22 cellular contexts compared by ENCODE assay signal in the genomic region with DNA sequence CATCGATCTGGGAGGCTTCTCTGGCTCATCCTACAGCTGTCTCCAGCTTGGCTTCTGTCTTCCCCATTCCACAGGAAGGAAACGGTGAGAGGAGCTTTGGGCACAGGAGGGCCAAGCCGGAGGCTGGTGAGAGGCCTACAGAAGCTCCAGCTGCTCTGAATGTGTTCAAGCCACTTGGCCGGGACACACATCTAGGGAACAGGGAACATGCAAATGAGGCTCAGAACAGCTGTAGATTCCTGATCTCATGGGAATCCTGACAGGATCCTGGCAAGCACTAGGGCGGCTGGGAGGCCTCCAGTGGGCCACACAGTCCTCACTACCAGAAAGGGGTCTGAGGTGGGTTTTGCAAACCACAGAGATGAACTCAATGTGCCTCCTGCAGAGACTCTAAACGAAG. TPM values are rescaled to one million over a fixed set of nuclear protein-coding genes. Genes with fewer than 3 reads are reported as not detected.
"Had no signal": no experiment of that assay in that cellular context is flagged by ENCODE, and none has a peak within 500 bp of the region (broad histone marks: within the 10 kb centered on the region; RNA-seq: fewer than 3 reads in every experiment).

No MANE protein-coding gene starts in this region.

- H3K4me1 ChIP-seq: esophagus muscularis mucosa, sigmoid colon, transverse colon had no signal

- H3K9me3 ChIP-seq: esophagus muscularis mucosa, sigmoid colon, transverse colon had no signal

- H3K36me3 ChIP-seq: esophagus muscularis mucosa, sigmoid colon, transverse colon had no signal

- DNase-seq: activated B cell treated with CpG ODN at 0.5 μM for 24 hours; activated CD4-positive, alpha-beta T cell treated with anti-CD3 and anti-CD28 coated beads for 36 hours; activated CD4-positive, alpha-beta T cell treated with anti-CD3 and anti-CD28 coated beads, Interleukin-2, amount 50 U/mL, for 4 hours; activated CD8-positive, alpha-beta memory T cell treated with anti-CD3 and anti-CD28 coated beads, Interleukin-2, amount 50 U/mL, for 48 hours; activated naive CD4-positive, alpha-beta T cell treated with Interleukin-2 at 50 U/mL for 16 hours; activated naive CD8-positive, alpha-beta T cell treated with anti-CD3 and anti-CD28 coated beads for 36 hours; activated T-cell treated with anti-CD3 and anti-CD28 coated beads, Interleukin-2, amount 50 U/mL, for 4 hours; cerebellar nuclear complex; hippocampal formation; kidney glomerular epithelial cell; naive B cell; sigmoid colon; stimulated activated CD4-positive, alpha-beta T cell treated with anti-CD3 and anti-CD28 coated beads, Interleukin-2, amount 100 ng/mL, for 48 hours; stimulated activated CD8-positive, alpha-beta memory T cell treated with anti-CD3 and anti-CD28 coated beads, Interleukin-4, amount 100 ng/mL, for 48 hours; stimulated activated naive B cell treated with anti-CD40 and anti-IgM and Interleukin-4, amounts not matched to agents 10 μg/mL and 1 μg/mL and 100 μg/mL, for 72 hours; T1000; transverse colon had no signal

- ATAC-seq: activated CD4-positive, alpha-beta T cell treated with anti-CD3 and anti-CD28 coated beads for 36 hours; activated T-cell treated with anti-CD3 and anti-CD28 coated beads, Interleukin-2, amount 50 U/mL, for 4 hours; stimulated activated naive B cell treated with anti-CD40 and anti-IgM and Interleukin-4, amounts not matched to agents 10 μg/mL and 1 μg/mL and 100 μg/mL, for 72 hours had no signal

- H3K27ac ChIP-seq: coronary artery, esophagus muscularis mucosa, sigmoid colon, transverse colon had no signal

- H3K27me3 ChIP-seq: sigmoid colon had no signal

- H3K4me3 ChIP-seq: coronary artery, esophagus muscularis mucosa, sigmoid colon, transverse colon had no signal

RNA-seq across cellular contexts. Expression of a gene that starts 13.7 kb away (rescaled TPM):
- total RNA-seq: activated CD4-positive, alpha-beta T cell treated with anti-CD3 and anti-CD28 coated beads for 36 hours; activated CD8-positive, alpha-beta memory T cell treated with anti-CD3 and anti-CD28 coated beads for 36 hours; activated naive CD8-positive, alpha-beta T cell treated with anti-CD3 and anti-CD28 coated beads for 36 hours; activated T-cell treated with anti-CD3 and anti-CD28 coated beads, Interleukin-2, amount 50 U/mL, for 4 hours; mononuclear cell; osteoblast had no signal
